Comparison of ENCODE assay signal across 7 cellular contexts in genomic region chr6:111872521-111873177, GRCh38. TPM values are rescaled to one million over a fixed set of nuclear protein-coding genes. Genes with fewer than 3 reads are reported as not detected.
DNase-seq lines count a peak whose midpoint lies in the region; ATAC-seq and TF ChIP-seq lines count a peak whose summit lies in the region.

No MANE protein-coding gene starts in this region.

- H3K27ac ChIP-seq in Peyer's patch (peak overlapping the region; percentile 80 to 92 (median 88)), heart right ventricle (peak overlapping the region; percentile 76 to 92 (median 88)), rectal smooth muscle tissue (ENCODE audit: low read depth, low read length) (no peak overlapping the region)

- peak overlapping the region; percentile 73 to 87 (median 78) for H3K4me3 ChIP-seq in Peyer's patch
- H3K4me3 ChIP-seq in heart right ventricle: peak overlapping the region; percentile 78 to 91 (median 86)
- H3K4me3 ChIP-seq in rectal smooth muscle tissue (ENCODE audit: low read length): peak overlapping the region; percentile 77

- ATAC-seq in GM19023 (IDR thresholded peaks at IDR 0.05; ENCODE audit: unreplicated experiment) (peak; percentile 7), HG03045 (IDR thresholded peaks at IDR 0.05; ENCODE audit: unreplicated experiment) (peak; percentile 1), heart right ventricle (peak in 6 of 8 donors; percentile 10 to 32 (median 25))

- H3K9ac ChIP-seq in rectal smooth muscle tissue (ENCODE audit: low read length): no peak overlapping the region

- H3K4me1 ChIP-seq in Peyer's patch (peaks cover 0 to 4% (median 0%) of the 10 kb centered on the region in 4 donors), heart right ventricle (peaks cover 0 to 53% (median 36%) of the 10 kb centered on the region in 9 donors), rectal smooth muscle tissue (ENCODE audit: control insufficient read depth, insufficient read depth, low read length) (no peaks in the 10 kb centered on the region)

- H3K9me3 ChIP-seq in Peyer's patch (no peaks in the 10 kb centered on the region), heart right ventricle (no peaks in the 10 kb centered on the region)

- no peak for TF ChIP-seq POLR2A in Peyer's patch (IDR thresholded peaks at IDR 0.05)

- intact Hi-C loops in heart right ventricle (cut with DNase I): loop anchor here (2.0 to 10.0 kb wide), 14 partner anchors 40 to 162 kb away; no protein-coding TSS in a partner anchor

- H3K27me3 ChIP-seq in Peyer's patch: no peaks in the 10 kb centered on the region
- H3K27me3 ChIP-seq in heart right ventricle: no peaks in the 10 kb centered on the region
- H3K27me3 ChIP-seq in rectal smooth muscle tissue (ENCODE audit: control insufficient read depth, insufficient read depth, low read length): no peaks in the 10 kb centered on the region

- no peak for TF ChIP-seq CTCF in Peyer's patch (IDR thresholded peaks at IDR 0.05)
- peak in 2 of 9 donors; percentile 11 to 23 for TF ChIP-seq CTCF in heart right ventricle (IDR thresholded peaks at IDR 0.05)

- 1% methylated on average over 60 to 64 of the region's 78 CpGs for WGBS in heart right ventricle, 2 donors

- H3K36me3 ChIP-seq in Peyer's patch (no peaks in the 10 kb centered on the region), heart right ventricle (no peaks in the 10 kb centered on the region), rectal smooth muscle tissue (ENCODE audit: control insufficient read depth, insufficient read depth, low read length) (no peaks in the 10 kb centered on the region)

- peak; percentile 59 to 69 (median 61) for DNase-seq in Peyer's patch
- peak; percentile 75 for DNase-seq in activated naive CD4-positive, alpha-beta T cell treated with anti-CD3 and anti-CD28 coated beads, Interleukin-2, amount 50 U/mL, for 16 hours
- peak in 1 of 2 donors; percentile 51 for DNase-seq in heart right ventricle
- DNase-seq in H4 (ENCODE audit: low spot score): no peak

RNA-seq across cellular contexts. Expression of gene FYN, which starts 0.6 kb away (rescaled TPM):
- total RNA-seq in Peyer's patch (100 to 1,000 TPM in 1 of 4 donors, 10 to 100 TPM in 3; 55.3 to 249 (median 74.3) TPM), heart right ventricle (10 to 100 TPM; 33.5 to 58.1 (median 45.6) TPM)
- 10 to 100 TPM; 19.1 to 28.0 TPM for polyA plus RNA-seq in heart right ventricle
- 19.9 and 22.8 TPM in 2 replicates for total RNA-seq in H4 (2014; rRNA removed; shearing (Covaris generic))
